Comparison of ENCODE assay signal across 15 cellular contexts in genomic region chr22:41353862-41354575, GRCh38.
"Had no signal": no experiment of that assay in that cellular context is flagged by ENCODE, and none has a peak within 500 bp of the region (broad histone marks: within the 10 kb centered on the region; RNA-seq: fewer than 3 reads in every experiment).

No MANE protein-coding gene starts in this region.

- H3K27ac Mint-ChIP-seq: activated T-helper 17 cell treated with anti-CD3 and anti-CD28 coated beads, Interleukin-2, amount 50 U/mL, for 72 hours; T-cell had no signal

- H3K9me3 ChIP-seq: colonic mucosa, left lung, prostate gland, right atrium auricular region, thyroid gland had no signal

- H3K27ac ChIP-seq: brain microvascular endothelial cell, colonic mucosa, left lung, prostate gland, right atrium auricular region, thyroid gland had no signal

- H3K27me3 Mint-ChIP-seq: activated T-helper 17 cell treated with anti-CD3 and anti-CD28 coated beads, Interleukin-2, amount 50 U/mL, for 72 hours; T-cell had no signal

- H3K4me1 Mint-ChIP-seq: T-cell had no signal

- H3K4me1 ChIP-seq: colonic mucosa, left lung, prostate gland, thyroid gland had no signal

- H3K4me3 Mint-ChIP-seq: activated T-helper 17 cell treated with anti-CD3 and anti-CD28 coated beads, Interleukin-2, amount 50 U/mL, for 72 hours; T-cell had no signal

- H3K27me3 ChIP-seq: brain microvascular endothelial cell, colonic mucosa, left lung, right atrium auricular region, thyroid gland had no signal

- ATAC-seq: activated T-helper 17 cell treated with anti-CD3 and anti-CD28 coated beads, Interleukin-2, amount 50 U/mL, for 72 hours; left lung; SK-N-SH treated with all-trans-retinoic acid at 6 μM for 48 hours; T-cell had no signal

- H3K4me3 ChIP-seq: colonic mucosa, left lung, prostate gland, right atrium auricular region, thyroid gland had no signal

- DNase-seq: activated CD4-positive, alpha-beta T cell treated with anti-CD3 and anti-CD28 coated beads for 1 hour; activated naive CD4-positive, alpha-beta T cell; brain microvascular endothelial cell; central memory CD4-positive, alpha-beta T cell; colonic mucosa; left lung; T-cell; T1000; thyroid gland had no signal

- H3K9me3 Mint-ChIP-seq: activated T-helper 17 cell treated with anti-CD3 and anti-CD28 coated beads, Interleukin-2, amount 50 U/mL, for 72 hours; T-cell had no signal

- FAIRE-seq: frontal cortex, keratinocyte had no signal
